In genomic region chr1:108432002-108432401, GRCh38 we compare ENCODE assay signal across 4 cellular contexts. TPM values are rescaled to one million over a fixed set of nuclear protein-coding genes. Genes with fewer than 3 reads are reported as not detected.
"Had no signal": no experiment of that assay in that cellular context is flagged by ENCODE, and none has a peak within 500 bp of the region (broad histone marks: within the 10 kb centered on the region; RNA-seq: fewer than 3 reads in every experiment).

No MANE protein-coding gene starts in this region.

RNA-seq across cellular contexts. Expression of gene NBPF6, which starts 18.1 kb away (rescaled TPM):
- total RNA-seq: LHCN-M2, M059J, MCF 10A, NCI-H460 had no signal
